Comparison of ENCODE assay signal across 10 cellular contexts in genomic region chr2:75465317-75465998, GRCh38.
DNase-seq lines count a peak whose midpoint lies in the region; ATAC-seq and TF ChIP-seq lines count a peak whose summit lies in the region.
"Had no signal": no experiment of that assay in that cellular context is flagged by ENCODE, and none has a peak within 500 bp of the region (broad histone marks: within the 10 kb centered on the region; RNA-seq: fewer than 3 reads in every experiment).

No MANE protein-coding gene starts in this region.

- TF ChIP-seq CTCF in MCF 10A (IDR thresholded peaks at IDR 0.05; ENCODE audit: unreplicated experiment): peak; percentile 31
- peak in 1 of 3 donors; percentile 16 for TF ChIP-seq CTCF in breast epithelium (IDR thresholded peaks at IDR 0.05)
- peak; percentile 23; the same call in 1 of the 2 replicates for TF ChIP-seq CTCF in Panc1 (IDR thresholded peaks at IDR 0.05)
- peak; percentile 24 to 53 (median 28) for TF ChIP-seq CTCF in testis (IDR thresholded peaks at IDR 0.05)

- no peak overlapping the region for H3K4me3 Mint-ChIP-seq in MCF 10A (ENCODE audit: unreplicated experiment)
- H3K4me3 Mint-ChIP-seq: CD8-positive, alpha-beta T cell had no signal

- no peaks in the 10 kb centered on the region for H3K9me3 Mint-ChIP-seq in MCF 10A (ENCODE audit: unreplicated experiment)

- no peaks in the 10 kb centered on the region for H3K27me3 ChIP-seq in breast epithelium
- H3K27me3 ChIP-seq in Panc1 (ENCODE audit: control insufficient read depth, insufficient read depth, low read length): peaks cover 16% of the 10 kb centered on the region
- H3K27me3 ChIP-seq in testis: no peaks in the 10 kb centered on the region

- TF ChIP-seq POLR2A in breast epithelium (IDR thresholded peaks at IDR 0.05) (no peak), testis (IDR thresholded peaks at IDR 0.05) (no peak)

- intact Hi-C loops in MCF 10A (cut with micrococcal nuclease) (loop anchor here (2.0 kb wide), 1 partner anchor 95 kb away; the partner anchor contains the start of gene EVA1A), breast epithelium (cut with DNase I; ENCODE audit: low total_unique reads) (loop anchor here (10.0 kb wide), 1 partner anchor 149 kb away; no protein-coding TSS in a partner anchor), Panc1 (cut with micrococcal nuclease; ENCODE audit: unreplicated experiment) (no loop called here), testis (cut with DNase I; ENCODE audit: low total_unique reads) (no loop called here)

- H3K27me3 Mint-ChIP-seq in MCF 10A (ENCODE audit: insufficient read depth, unreplicated experiment): peaks cover 27% of the 10 kb centered on the region

- in situ Hi-C loops in Panc1 (cut with HindIII; ENCODE audit: low pct_unique_long_range_greater_than_20kb, low sequenced_read_pairs): no loop called here

- no peak overlapping the region for H3K4me3 ChIP-seq in breast epithelium
- H3K4me3 ChIP-seq in Panc1 (ENCODE audit: low read depth in 2 of 2, low read length in 2 of 2): no peak overlapping the region
- H3K4me3 ChIP-seq in testis: no peak overlapping the region

- POLR2A ChIA-PET in MCF 10A (lab: Yijun Ruan, JAX): interaction anchor here (0.5 to 2.1 kb wide), 5 partner anchors 141 to 169 kb away, joined by 3 to 8 read pairs (median 4); no protein-coding TSS in a partner anchor
- POLR2A ChIA-PET in Panc1 (lab: Charles Lee): no interaction called here

- peaks cover 5% of the 10 kb centered on the region for H3K4me1 Mint-ChIP-seq in MCF 10A (ENCODE audit: insufficient read depth, unreplicated experiment)

- BruUV-seq in MCF 10A (replicated peaks; lab: Mats Ljungman, UMichigan) (no TSS peak), Panc1 (replicated peaks; lab: Mats Ljungman, UMichigan) (no TSS peak)

- peak; percentile 20 for DNase-seq in MCF 10A (ENCODE audit: unreplicated experiment)
- no peak for DNase-seq in breast epithelium (ENCODE audit: low spot score in 2 of 2)
- no peak for DNase-seq in Panc1 (ENCODE audit: low read depth, low spot score)
- DNase-seq in fibroblast of peridontal ligament (ENCODE audit: extremely low read depth): peak; percentile 73
- DNase-seq in testis: peak; percentile 42
- DNase-seq in T1000 (lab: John Stamatoyannopoulos, UW): no peak
- DNase-seq in activated CD4-positive, alpha-beta T cell treated with anti-CD3 and anti-CD28 coated beads for 4 hours: no peak
- DNase-seq: CD8-positive, alpha-beta T cell; NCI-H2107 had no signal

- H3K36me3 ChIP-seq in breast epithelium: no peaks in the 10 kb centered on the region
- H3K36me3 ChIP-seq in Panc1 (ENCODE audit: control insufficient read depth, insufficient read depth, low read length): no peaks in the 10 kb centered on the region
- H3K36me3 ChIP-seq in testis (ENCODE audit: low read depth, missing control alignments): no peaks in the 10 kb centered on the region

- no peak overlapping the region for H3K27ac Mint-ChIP-seq in MCF 10A (ENCODE audit: low read depth, unreplicated experiment)
- H3K27ac Mint-ChIP-seq: CD8-positive, alpha-beta T cell had no signal

- peaks cover 6% of the 10 kb centered on the region for H3K36me3 Mint-ChIP-seq in MCF 10A (ENCODE audit: insufficient read depth, unreplicated experiment)
- H3K36me3 Mint-ChIP-seq: CD8-positive, alpha-beta T cell had no signal

- H3K27ac ChIP-seq in breast epithelium (no peak overlapping the region), Panc1 (ENCODE audit: low read length) (no peak overlapping the region), testis (no peak overlapping the region)

- H3K4me1 ChIP-seq in breast epithelium (no peaks in the 10 kb centered on the region), Panc1 (ENCODE audit: control insufficient read depth, insufficient read depth, low read length) (no peaks in the 10 kb centered on the region), testis (no peaks in the 10 kb centered on the region)

- no peak for ATAC-seq in Panc1
- no peak for ATAC-seq in HG02642 (IDR thresholded peaks at IDR 0.05; ENCODE audit: poor library complexity, unreplicated experiment)
- ATAC-seq: CD8-positive, alpha-beta T cell had no signal

- H3K9me3 ChIP-seq in breast epithelium: no peaks in the 10 kb centered on the region
- no peaks in the 10 kb centered on the region for H3K9me3 ChIP-seq in Panc1 (ENCODE audit: control insufficient read depth, insufficient read depth, low read depth, low read length)
- H3K9me3 ChIP-seq in testis: no peaks in the 10 kb centered on the region

- CTCF ChIA-PET in MCF 10A (lab: Yijun Ruan, JAX): interaction anchor here (0.5 to 11.7 kb wide), 49 partner anchors 8 to 1147 kb away, joined by 3 to 369 read pairs (median 4); partner anchors contain the start of gene EVA1A
- CTCF ChIA-PET in Panc1 (lab: Charles Lee): no interaction called here

- WGBS in testis, 2 donors: 58 to 63% methylated on average over 1 of the region's 1 CpG

Comparison
In these comparisons a context has a peak if more than half of its experiments do, and no peak if none do; other contexts are left out.
1. DNase-seq: peak in MCF 10A (single experiment), fibroblast of peridontal ligament (single experiment) and testis (single experiment); none in breast epithelium (0 of 2), Panc1 (single experiment), T1000 (single experiment) and activated CD4-positive, alpha-beta T cell treated with anti-CD3 and anti-CD28 coated beads for 4 hours (0 of 2).
2. intact Hi-C loops: an anchor here in MCF 10A (2.0 kb wide) and breast epithelium (10.0 kb wide); none called in Panc1 and testis.